ENCODE assay signal across 39 cellular contexts in the genomic region with DNA sequence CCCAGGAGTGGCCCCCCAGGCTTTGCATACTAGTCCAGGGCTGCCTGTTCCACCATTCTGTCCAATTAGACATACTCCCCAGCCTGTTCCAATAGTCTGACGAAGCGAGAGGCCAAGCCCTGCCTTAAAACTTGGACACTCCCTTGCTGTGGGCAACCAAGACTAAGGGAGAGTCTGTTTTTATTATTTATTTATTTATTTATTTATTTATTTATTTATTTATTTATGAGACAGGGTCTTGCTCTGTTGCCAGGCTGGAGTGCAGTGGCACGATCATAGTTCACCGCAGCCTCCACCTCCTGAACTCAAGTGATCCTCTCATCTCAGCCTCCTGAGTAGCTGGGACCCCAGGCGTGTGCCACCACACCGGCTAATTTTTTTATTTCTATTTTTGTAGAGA. TPM values are rescaled to one million over a fixed set of nuclear protein-coding genes. Genes with fewer than 3 reads are reported as not detected.
"Had no signal": no experiment of that assay in that cellular context is flagged by ENCODE, and none has a peak within 500 bp of the region (broad histone marks: within the 10 kb centered on the region; RNA-seq: fewer than 3 reads in every experiment).

No MANE protein-coding gene starts in this region.

- H3K9me3 Mint-ChIP-seq: activated naive CD4-positive, alpha-beta T cell treated with anti-CD3 and anti-CD28 coated beads for 36 hours; activated naive CD4-positive, alpha-beta T cell treated with anti-CD3 and anti-CD28 coated beads, Interleukin-2, amount 10 ng/mL, durations not matched to agents 7 days and 5 days; activated naive CD4-positive, alpha-beta T cell treated with anti-CD3 and anti-CD28 coated beads, Interleukin-2, amount 50 U/mL, for 24 hours; activated naive CD4-positive, alpha-beta T cell treated with anti-CD3 and anti-CD28 coated beads, Interleukin-2, amount 50 U/mL, for 72 hours; activated naive CD8-positive, alpha-beta T cell treated with anti-CD3 and anti-CD28 coated beads for 36 hours; activated naive CD8-positive, alpha-beta T cell treated with anti-CD3 and anti-CD28 coated beads, Interleukin-2, amount 10 ng/mL, durations not matched to agents 7 days and 5 days; activated naive CD8-positive, alpha-beta T cell treated with anti-CD3 and anti-CD28 coated beads, Interleukin-2, amount 50 U/mL, for 24 hours; activated T-cell treated with anti-CD3 and anti-CD28 coated beads, Interleukin-2, amount 50 U/mL, for 24 hours; activated T-cell treated with anti-CD3 and anti-CD28 coated beads, Interleukin-2, amount 50 U/mL, for 4 hours; activated T-cell treated with anti-CD3 and anti-CD28 coated beads, Interleukin-2, amount 50 U/mL, for 72 hours; activated T-helper 1 cell treated with anti-CD3 and anti-CD28 coated beads, Interleukin-12 subunit alpha, Interleukin-12 subunit beta, Interleukin-2, Interleukin-4 antibody, amounts not matched to agents 30 ng/mL and 10 ng/mL and 1 ng/mL, durations not matched to agents 14 hours and 24 hours and 36 hours; activated T-helper 17 cell treated with anti-CD3 and anti-CD28 coated beads, Interleukin-2, amount 50 U/mL, for 72 hours; activated T-helper 2 cell treated with anti-CD3 and anti-CD28 coated beads, Interferon-gamma antibody, Interleukin-2, Interleukin-4, amounts not matched to agents 10 μg/mL and 5 μg/mL and 100 μg/mL, durations not matched to agents 14 hours and 24 hours and 36 hours; brain; central memory CD8-positive, alpha-beta T cell had no signal

- H3K4me3 Mint-ChIP-seq: activated naive CD4-positive, alpha-beta T cell treated with anti-CD3 and anti-CD28 coated beads for 36 hours; activated naive CD4-positive, alpha-beta T cell treated with anti-CD3 and anti-CD28 coated beads, Interleukin-2, amount 10 ng/mL, durations not matched to agents 7 days and 5 days; activated naive CD4-positive, alpha-beta T cell treated with anti-CD3 and anti-CD28 coated beads, Interleukin-2, amount 50 U/mL, for 24 hours; activated naive CD8-positive, alpha-beta T cell; activated naive CD8-positive, alpha-beta T cell treated with anti-CD3 and anti-CD28 coated beads for 36 hours; activated naive CD8-positive, alpha-beta T cell treated with anti-CD3 and anti-CD28 coated beads, Interleukin-2, amount 10 ng/mL, durations not matched to agents 7 days and 5 days; activated naive CD8-positive, alpha-beta T cell treated with anti-CD3 and anti-CD28 coated beads, Interleukin-2, amount 50 U/mL, for 24 hours; activated T-cell treated with anti-CD3 and anti-CD28 coated beads, Interleukin-2, amount 50 U/mL, for 24 hours; activated T-cell treated with anti-CD3 and anti-CD28 coated beads, Interleukin-2, amount 50 U/mL, for 4 hours; activated T-cell treated with anti-CD3 and anti-CD28 coated beads, Interleukin-2, amount 50 U/mL, for 72 hours; activated T-helper 1 cell treated with anti-CD3 and anti-CD28 coated beads, Interleukin-12 subunit alpha, Interleukin-12 subunit beta, Interleukin-2, Interleukin-4 antibody, amounts not matched to agents 30 ng/mL and 10 ng/mL and 1 ng/mL, durations not matched to agents 14 hours and 24 hours and 36 hours; activated T-helper 17 cell treated with anti-CD3 and anti-CD28 coated beads, Interleukin-2, amount 50 U/mL, for 72 hours; brain; central memory CD8-positive, alpha-beta T cell had no signal

- H3K36me3 Mint-ChIP-seq: activated naive CD4-positive, alpha-beta T cell treated with anti-CD3 and anti-CD28 coated beads, Interleukin-2, amount 10 ng/mL, durations not matched to agents 7 days and 5 days; activated naive CD4-positive, alpha-beta T cell treated with anti-CD3 and anti-CD28 coated beads, Interleukin-2, amount 50 U/mL, for 24 hours; activated naive CD8-positive, alpha-beta T cell; activated naive CD8-positive, alpha-beta T cell treated with anti-CD3 and anti-CD28 coated beads for 36 hours; activated naive CD8-positive, alpha-beta T cell treated with anti-CD3 and anti-CD28 coated beads, Interleukin-2, amount 10 ng/mL, durations not matched to agents 7 days and 5 days; brain had no signal

- H3K4me1 Mint-ChIP-seq: activated T-helper 17 cell treated with anti-CD3 and anti-CD28 coated beads, Interleukin-2, amount 50 U/mL, for 72 hours; central memory CD8-positive, alpha-beta T cell had no signal

- H3K27ac ChIP-seq: adrenal gland, ascending aorta, body of pancreas, brain microvascular endothelial cell, breast epithelium, cardiac muscle cell had no signal

- H3K4me3 ChIP-seq: adrenal gland, ascending aorta, body of pancreas, cardiac muscle cell had no signal

- H3K36me3 ChIP-seq: adrenal gland, ascending aorta, brain microvascular endothelial cell, breast epithelium, cardiac muscle cell had no signal

- H3K27me3 ChIP-seq: ascending aorta, body of pancreas, brain microvascular endothelial cell had no signal

- DNase-seq: activated effector memory CD4-positive, alpha-beta T cell treated with anti-CD3 and anti-CD28 coated beads, Interleukin-2, amount 50 U/mL, for 16 hours; activated effector memory CD4-positive, alpha-beta T cell treated with Interleukin-2 at 50 U/mL for 16 hours; activated gamma-delta T cell; activated gamma-delta T cell treated with Interleukin-2 at 50 U/mL for 16 hours; activated naive CD4-positive, alpha-beta T cell; activated naive CD4-positive, alpha-beta T cell treated with anti-CD3 and anti-CD28 coated beads for 36 hours; activated naive CD4-positive, alpha-beta T cell treated with anti-CD3 and anti-CD28 coated beads, Interleukin-2, amount 10 ng/mL, durations not matched to agents 7 days and 5 days; activated naive CD4-positive, alpha-beta T cell treated with anti-CD3 and anti-CD28 coated beads, Interleukin-2, amount 50 U/mL, for 16 hours; activated naive CD4-positive, alpha-beta T cell treated with Interleukin-2 at 50 U/mL for 16 hours; activated naive CD8-positive, alpha-beta T cell treated with anti-CD3 and anti-CD28 coated beads for 36 hours; activated naive CD8-positive, alpha-beta T cell treated with anti-CD3 and anti-CD28 coated beads, Interleukin-2, amount 10 ng/mL, durations not matched to agents 7 days and 5 days; activated naive CD8-positive, alpha-beta T cell treated with anti-CD3 and anti-CD28 coated beads, Interleukin-2, amount 50 U/mL, for 24 hours; activated T-cell treated with anti-CD3 and anti-CD28 coated beads, Interleukin-2, amount 50 U/mL, for 24 hours; activated T-cell treated with anti-CD3 and anti-CD28 coated beads, Interleukin-2, amount 50 U/mL, for 4 hours; activated T-cell treated with anti-CD3 and anti-CD28 coated beads, Interleukin-2, amount 50 U/mL, for 48 hours; activated T-cell treated with anti-CD3 and anti-CD28 coated beads, Interleukin-2, amount 50 U/mL, for 72 hours; adrenal gland; amniotic stem cell; amygdala; anterior cingulate cortex; aorta; body of pancreas; brain microvascular endothelial cell; caudate nucleus; central memory CD4-positive, alpha-beta T cell; cerebellar nuclear complex had no signal

- ATAC-seq: activated naive CD4-positive, alpha-beta T cell treated with anti-CD3 and anti-CD28 coated beads, Interleukin-2, amount 50 U/mL, for 72 hours; activated naive CD8-positive, alpha-beta T cell treated with anti-CD3 and anti-CD28 coated beads, Interleukin-2, amount 50 U/mL, for 24 hours; activated T-cell treated with anti-CD3 and anti-CD28 coated beads, Interleukin-2, amount 50 U/mL, for 4 hours; activated T-cell treated with anti-CD3 and anti-CD28 coated beads, Interleukin-2, amount 50 U/mL, for 72 hours; activated T-helper 17 cell treated with anti-CD3 and anti-CD28 coated beads, Interleukin-2, amount 50 U/mL, for 72 hours; body of pancreas had no signal

- H3K9me3 ChIP-seq: adrenal gland, ascending aorta, body of pancreas, breast epithelium had no signal

- H3K27ac Mint-ChIP-seq: activated naive CD4-positive, alpha-beta T cell treated with anti-CD3 and anti-CD28 coated beads for 36 hours; activated naive CD4-positive, alpha-beta T cell treated with anti-CD3 and anti-CD28 coated beads, Interleukin-2, amount 10 ng/mL, durations not matched to agents 7 days and 5 days; activated naive CD4-positive, alpha-beta T cell treated with anti-CD3 and anti-CD28 coated beads, Interleukin-2, amount 50 U/mL, for 24 hours; activated naive CD4-positive, alpha-beta T cell treated with anti-CD3 and anti-CD28 coated beads, Interleukin-2, amount 50 U/mL, for 72 hours; activated naive CD8-positive, alpha-beta T cell; activated naive CD8-positive, alpha-beta T cell treated with anti-CD3 and anti-CD28 coated beads for 36 hours; activated naive CD8-positive, alpha-beta T cell treated with anti-CD3 and anti-CD28 coated beads, Interleukin-2, amount 10 ng/mL, durations not matched to agents 7 days and 5 days; activated naive CD8-positive, alpha-beta T cell treated with anti-CD3 and anti-CD28 coated beads, Interleukin-2, amount 50 U/mL, for 24 hours; activated T-cell treated with anti-CD3 and anti-CD28 coated beads, Interleukin-2, amount 50 U/mL, for 24 hours; activated T-cell treated with anti-CD3 and anti-CD28 coated beads, Interleukin-2, amount 50 U/mL, for 72 hours; activated T-helper 1 cell treated with anti-CD3 and anti-CD28 coated beads, Interleukin-12 subunit alpha, Interleukin-12 subunit beta, Interleukin-2, Interleukin-4 antibody, amounts not matched to agents 30 ng/mL and 10 ng/mL and 1 ng/mL, durations not matched to agents 14 hours and 24 hours and 36 hours; activated T-helper 17 cell treated with anti-CD3 and anti-CD28 coated beads, Interleukin-2, amount 50 U/mL, for 72 hours; activated T-helper 2 cell treated with anti-CD3 and anti-CD28 coated beads, Interferon-gamma antibody, Interleukin-2, Interleukin-4, amounts not matched to agents 10 μg/mL and 5 μg/mL and 100 μg/mL, durations not matched to agents 14 hours and 24 hours and 36 hours; brain had no signal

- FAIRE-seq: astrocyte, bronchial epithelial cell had no signal

RNA-seq across cellular contexts. Expression of a gene that starts 6.6 kb away (rescaled TPM):
- total RNA-seq: activated naive CD4-positive, alpha-beta T cell treated with anti-CD3 and anti-CD28 coated beads for 36 hours; ascending aorta had no signal
